ENCODE assay signal across 32 cellular contexts in the genomic region with DNA sequence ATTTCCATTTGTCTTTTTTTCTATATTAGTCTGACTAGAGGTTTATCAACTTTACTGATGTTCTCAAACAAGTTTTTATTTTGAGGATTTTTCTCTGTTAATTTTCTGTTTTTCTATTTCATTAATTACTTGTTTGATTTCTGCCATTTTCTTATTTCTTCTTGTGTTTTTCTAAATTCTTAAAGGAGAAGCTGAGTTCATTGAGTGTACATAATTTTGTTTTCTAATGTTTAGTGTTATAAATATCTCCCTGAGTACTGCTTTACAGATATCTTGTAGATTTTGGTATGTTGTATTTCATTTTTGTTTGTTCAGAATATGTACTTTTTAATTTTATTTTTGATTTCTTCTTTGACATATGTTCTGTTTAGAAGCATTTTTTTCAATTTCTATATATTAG.
"Had no signal": no experiment of that assay in that cellular context is flagged by ENCODE, and none has a peak within 500 bp of the region (broad histone marks: within the 10 kb centered on the region; RNA-seq: fewer than 3 reads in every experiment).

No MANE protein-coding gene starts in this region.

- H3K27me3 ChIP-seq: ascending aorta, breast epithelium, cardiac muscle cell, dorsolateral prefrontal cortex, gastrocnemius medialis, heart left ventricle had no signal

- H3K27ac ChIP-seq: ascending aorta, breast epithelium, cardiac muscle cell, coronary artery, dorsolateral prefrontal cortex, gastrocnemius medialis, heart left ventricle had no signal

- H3K4me1 ChIP-seq: ascending aorta, breast epithelium, gastrocnemius medialis, heart left ventricle had no signal

- DNase-seq: activated CD4-positive, alpha-beta memory T cell treated with anti-CD3 and anti-CD28 coated beads, Interleukin-2, amount 10 ng/mL, durations not matched to agents 7 days and 5 days; activated CD4-positive, alpha-beta T cell treated with anti-CD3 and anti-CD28 coated beads for 4 hours; activated CD4-positive, alpha-beta T cell treated with anti-CD3 and anti-CD28 coated beads, Interleukin-2, amount 10 ng/mL, durations not matched to agents 7 days and 5 days; activated CD4-positive, alpha-beta T cell treated with anti-CD3 and anti-CD28 coated beads, Interleukin-2, amount 50 U/mL, for 4 hours; activated CD4-positive, CD25-positive, alpha-beta regulatory T cell; activated CD4-positive, CD25-positive, alpha-beta regulatory T cell treated with anti-CD3 and anti-CD28 coated beads, Interleukin-2, amount 50 U/mL, for 72 hours; activated CD8-positive, alpha-beta memory T cell treated with anti-CD3 and anti-CD28 coated beads, Interleukin-2, amount 50 U/mL, for 48 hours; activated gamma-delta T cell; activated naive CD4-positive, alpha-beta T cell; activated naive CD4-positive, alpha-beta T cell treated with anti-CD3 and anti-CD28 coated beads, Interleukin-2, amount 10 ng/mL, durations not matched to agents 7 days and 5 days; activated naive CD8-positive, alpha-beta T cell treated with anti-CD3 and anti-CD28 coated beads, Interleukin-2, amount 10 ng/mL, durations not matched to agents 7 days and 5 days; activated T-cell treated with anti-CD3 and anti-CD28 coated beads for 4 hours; activated T-cell treated with anti-CD3 and anti-CD28 coated beads, Interleukin-2, amount 50 U/mL, for 24 hours; activated T-cell treated with anti-CD3 and anti-CD28 coated beads, Interleukin-2, amount 50 U/mL, for 72 hours; central memory CD4-positive, alpha-beta T cell; cerebellar nuclear complex; dorsolateral prefrontal cortex; effector memory CD4-positive, alpha-beta T cell; endodermal cell; foreskin fibroblast; gastrocnemius medialis; glutamatergic neuron; heart left ventricle; T-helper 1 cell; T-helper 17 cell; T1000 had no signal

- H3K4me3 ChIP-seq: ascending aorta, breast epithelium, cardiac muscle cell, coronary artery, dorsolateral prefrontal cortex, gastrocnemius medialis, heart left ventricle had no signal

- ATAC-seq: activated naive CD4-positive, alpha-beta T cell treated with anti-CD3 and anti-CD28 coated beads, Interleukin-2, amount 50 U/mL, for 72 hours; activated T-cell treated with anti-CD3 and anti-CD28 coated beads, Interleukin-2, amount 50 U/mL, for 72 hours; esophagus mucosa; gastrocnemius medialis; heart left ventricle; T-helper 17 cell had no signal

- H3K9me3 ChIP-seq: ascending aorta, breast epithelium, gastrocnemius medialis had no signal

- H3K36me3 ChIP-seq: ascending aorta, breast epithelium, cardiac muscle cell, gastrocnemius medialis, heart left ventricle had no signal
